Comparison of ENCODE assay signal across 14 cellular contexts in the genomic region with DNA sequence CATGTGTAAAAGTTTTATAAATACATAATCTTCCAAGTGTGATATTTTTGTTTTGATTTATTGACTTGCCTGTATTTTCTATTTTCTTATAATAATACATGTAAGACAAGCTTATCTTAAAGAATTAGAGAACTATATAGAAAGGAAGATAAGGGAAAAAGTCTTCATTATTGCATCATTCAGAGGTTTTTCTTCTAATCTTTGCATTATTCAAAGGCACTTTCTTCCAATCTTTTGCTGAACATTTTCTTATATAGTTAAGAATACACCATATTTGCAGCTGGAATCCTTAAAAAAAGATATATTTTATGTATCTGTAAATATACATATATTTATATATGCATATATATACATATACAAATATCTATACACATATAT. TPM values are rescaled to one million over a fixed set of nuclear protein-coding genes. Genes with fewer than 3 reads are reported as not detected.
"Had no signal": no experiment of that assay in that cellular context is flagged by ENCODE, and none has a peak within 500 bp of the region (broad histone marks: within the 10 kb centered on the region; RNA-seq: fewer than 3 reads in every experiment).

No MANE protein-coding gene starts in this region.

- H3K4me3 ChIP-seq: mucosa of descending colon had no signal

- ATAC-seq: activated CD8-positive, alpha-beta T cell treated with anti-CD3 and anti-CD28 coated beads, Interleukin-2, amount 10 ng/mL, durations not matched to agents 7 days and 5 days; mucosa of descending colon; natural killer cell treated with Interleukin-12 subunit alpha and Interleukin-12 subunit beta and Interleukin-15 and Interleukin-18, amount 100 ng/mL, for 72 hours had no signal

- DNase-seq: activated CD4-positive, alpha-beta T cell treated with anti-CD3 and anti-CD28 coated beads for 4 hours; activated CD8-positive, alpha-beta memory T cell treated with anti-CD3 and anti-CD28 coated beads, Interleukin-2, amount 50 U/mL, for 48 hours; activated CD8-positive, alpha-beta T cell treated with anti-CD3 and anti-CD28 coated beads, Interleukin-2, amount 10 ng/mL, durations not matched to agents 7 days and 5 days; activated naive CD8-positive, alpha-beta T cell treated with anti-CD3 and anti-CD28 coated beads, Interleukin-2, amount 10 ng/mL, durations not matched to agents 7 days and 5 days; aorta; caudate nucleus; effector memory CD4-positive, alpha-beta T cell; mucosa of descending colon; occipital lobe; stimulated activated CD4-positive, alpha-beta T cell treated with anti-CD3 and anti-CD28 coated beads, Interleukin-15, amount 100 ng/mL, for 24 hours; stimulated activated CD4-positive, alpha-beta T cell treated with anti-CD3 and anti-CD28 coated beads, Interleukin-4, amount 100 ng/mL, for 24 hours; T-helper 1 cell had no signal

- H3K36me3 ChIP-seq: thoracic aorta had no signal

- H3K9me3 ChIP-seq: mucosa of descending colon, thoracic aorta had no signal

RNA-seq across cellular contexts. Expression of gene PRRX1, which starts 33.4 kb away (rescaled TPM):
- total RNA-seq: activated CD8-positive, alpha-beta T cell treated with anti-CD3 and anti-CD28 coated beads, Interleukin-2, amount 10 ng/mL, durations not matched to agents 7 days and 5 days; activated naive CD8-positive, alpha-beta T cell treated with anti-CD3 and anti-CD28 coated beads, Interleukin-2, amount 10 ng/mL, durations not matched to agents 7 days and 5 days; natural killer cell treated with Interleukin-12 subunit alpha and Interleukin-12 subunit beta and Interleukin-15 and Interleukin-18, amount 100 ng/mL, for 72 hours had no signal
